Comparison of ENCODE assay signal across 8 cellular contexts in genomic region chr11:118571584-118572074, GRCh38. TPM values are rescaled to one million over a fixed set of nuclear protein-coding genes. Genes with fewer than 3 reads are reported as not detected.
DNase-seq lines count a peak whose midpoint lies in the region; TF ChIP-seq lines count a peak whose summit lies in the region.
"Not testable (repeated sequence)": the region's sequence is repeated elsewhere in the genome, so short reads cannot be mapped to it uniquely, and the experiment has no call there.

No MANE protein-coding gene starts in this region.

- CTCF ChIA-PET in CD8-positive, alpha-beta memory T cell (lab: Charles Lee) = interaction anchor here (1.0 to 1.9 kb wide), 3 partner anchors 12 to 23 kb away, joined by 3 to 4 read pairs (median 4); no protein-coding TSS in a partner anchor
- CTCF ChIA-PET in activated CD4-positive, alpha-beta memory T cell treated with anti-CD3 and anti-CD28 coated beads for 36 hours (lab: Charles Lee) = interaction anchor here (0.6 to 1.8 kb wide), 5 partner anchors 14 to 258 kb away, joined by 3 to 6 read pairs (median 3); no protein-coding TSS in a partner anchor

- not testable (repeated sequence) for H4K5ac ChIP-seq in H9 (ENCODE audit: insufficient read length, low read depth, low read length)

- peaks cover 39% of the 10 kb centered on the region for H3K4me1 ChIP-seq in CD8-positive, alpha-beta memory T cell (ENCODE audit: insufficient read depth, low read length)
- H3K4me1 ChIP-seq in H9 (ENCODE audit: insufficient read depth, low read length) = not testable (repeated sequence)
- peaks cover 13% of the 10 kb centered on the region for H3K4me1 ChIP-seq in hepatocyte (ENCODE audit: insufficient read depth)
- H3K4me1 ChIP-seq in subcutaneous abdominal adipose tissue (ENCODE audit: control insufficient read depth in 5 of 5, insufficient read depth in 5 of 5, low read length in 5 of 5) = peaks cover 7 to 41% (median 37%) of the 10 kb centered on the region in 5 donors

- not testable (repeated sequence) for H2AK5ac ChIP-seq in H9 (ENCODE audit: insufficient read length, low read length)

- H2BK12ac ChIP-seq in H9 (ENCODE audit: insufficient read length, low read depth, low read length) = not testable (repeated sequence)

- not testable (repeated sequence) for H4K91ac ChIP-seq in H9 (ENCODE audit: insufficient read length, low read depth, low read length)

- peaks cover 42 to 48% (median 47%) of the 10 kb centered on the region in 3 donors for H3K4me1 Mint-ChIP-seq in CD8-positive, alpha-beta memory T cell
- H3K4me1 Mint-ChIP-seq in H9 = peaks cover 16 to 20% of the 10 kb centered on the region in 2 experiments
- peaks cover 45% of the 10 kb centered on the region for H3K4me1 Mint-ChIP-seq in activated CD4-positive, alpha-beta memory T cell treated with anti-CD3 and anti-CD28 coated beads for 36 hours (ENCODE audit: low read depth)
- peaks cover 41% of the 10 kb centered on the region for H3K4me1 Mint-ChIP-seq in nephron

- not testable (repeated sequence) for H2BK5ac ChIP-seq in H9 (ENCODE audit: insufficient read length, low read length)

- H3K27ac ChIP-seq in CD8-positive, alpha-beta memory T cell (ENCODE audit: low read depth, low read length) = peak overlapping the region; percentile 98
- not testable (repeated sequence) for H3K27ac ChIP-seq in H9 (ENCODE audit: insufficient read length, low read depth, low read length)
- H3K27ac ChIP-seq in hepatocyte (peak overlapping the region; percentile 100), subcutaneous abdominal adipose tissue (ENCODE audit: low read depth, low read length) (peak overlapping the region; percentile 97)

- H3K18ac ChIP-seq in H9 (ENCODE audit: insufficient read length, low read depth, low read length) = not testable (repeated sequence)

- H3K9ac ChIP-seq in H9 (ENCODE audit: extremely low read depth, insufficient read length, low read length) = not testable (repeated sequence)
- peak overlapping the region in 4 of 5 donors; percentile 48 to 62 (median 59) for H3K9ac ChIP-seq in subcutaneous abdominal adipose tissue (ENCODE audit: low read length in 5 of 5)

- H3K4ac ChIP-seq in H9 (ENCODE audit: low read depth, low read length) = not testable (repeated sequence)

- H3K27me3 Mint-ChIP-seq in CD8-positive, alpha-beta memory T cell; H9 (ENCODE audit: low read depth); activated CD4-positive, alpha-beta memory T cell treated with anti-CD3 and anti-CD28 coated beads for 36 hours; nephron (ENCODE audit: low read depth): not testable (repeated sequence)

- H3K27me3 ChIP-seq in CD8-positive, alpha-beta memory T cell (ENCODE audit: insufficient read depth, low read length, poor library complexity, severe bottlenecking); H9 (ENCODE audit: insufficient read depth, low read length); hepatocyte; subcutaneous abdominal adipose tissue (ENCODE audit: control insufficient read depth in 5 of 5, insufficient read depth in 4 of 5, low read length in 5 of 5): not testable (repeated sequence)

- H3K79me2 ChIP-seq in H9 (ENCODE audit: insufficient read depth, low read length) = peaks cover 19% of the 10 kb centered on the region; the same call in 1 of the 2 replicates
- peaks cover 57% of the 10 kb centered on the region for H3K79me2 ChIP-seq in hepatocyte

- POLR2A ChIA-PET in CD8-positive, alpha-beta memory T cell (lab: Charles Lee) = interaction anchor here (0.8 to 1.5 kb wide), 3 partner anchors 173 to 305 kb away, joined by 3 to 9 read pairs (median 5); partner anchors contain the start of gene DDX6
- POLR2A ChIA-PET in activated CD4-positive, alpha-beta memory T cell treated with anti-CD3 and anti-CD28 coated beads for 36 hours (lab: Charles Lee) = interaction anchor here (0.6 to 1.4 kb wide), 7 partner anchors 10 to 330 kb away, joined by 3 to 5 read pairs (median 4); partner anchors contain the start of gene CD3D

- peaks cover 0 to 26% (median 1%) of the 10 kb centered on the region in 3 donors for H3K36me3 Mint-ChIP-seq in CD8-positive, alpha-beta memory T cell
- H3K36me3 Mint-ChIP-seq in H9 (ENCODE audit: insufficient read depth in 1 of 3, low read depth in 3 of 3); activated CD4-positive, alpha-beta memory T cell treated with anti-CD3 and anti-CD28 coated beads for 36 hours; nephron (ENCODE audit: low read depth): not testable (repeated sequence)

- H3K9me3 ChIP-seq in CD8-positive, alpha-beta memory T cell (ENCODE audit: low read length); H9 (ENCODE audit: control insufficient read depth, low read depth, low read length); hepatocyte (ENCODE audit: low read depth); subcutaneous abdominal adipose tissue (ENCODE audit: control insufficient read depth in 5 of 5, low read length in 5 of 5): not testable (repeated sequence)

- H3K23me2 ChIP-seq in H9 (ENCODE audit: insufficient read length, low read depth, low read length, poor library complexity, severe bottlenecking) = not testable (repeated sequence)

- not testable (repeated sequence) for H3K14ac ChIP-seq in H9 (ENCODE audit: insufficient read depth, low read length)

- not testable (repeated sequence) for H4K8ac ChIP-seq in H9 (replicated peaks; ENCODE audit: insufficient read length, low read depth, low read length)

- H3K9me3 Mint-ChIP-seq in CD8-positive, alpha-beta memory T cell; H9; activated CD4-positive, alpha-beta memory T cell treated with anti-CD3 and anti-CD28 coated beads for 36 hours; nephron: not testable (repeated sequence)

- not testable (repeated sequence) for H2BK20ac ChIP-seq in H9 (ENCODE audit: low read depth, low read length, poor library complexity, severe bottlenecking)

- not testable (repeated sequence) for H2BK15ac ChIP-seq in H9 (ENCODE audit: low read depth, low read length)

- H3K27ac Mint-ChIP-seq in CD8-positive, alpha-beta memory T cell = peak overlapping the region; percentile 89 to 99 (median 98)
- H3K27ac Mint-ChIP-seq in H9 = peak overlapping the region in 1 of 3 experiments; percentile 85; a peak in 3 of 7 replicates
- H3K27ac Mint-ChIP-seq in activated CD4-positive, alpha-beta memory T cell treated with anti-CD3 and anti-CD28 coated beads for 36 hours = peak overlapping the region; percentile 92
- H3K27ac Mint-ChIP-seq in nephron = peak overlapping the region; percentile 96 to 98 (median 96)

- DNase-seq in CD8-positive, alpha-beta memory T cell = not testable (repeated sequence)
- peak; percentile 31 for DNase-seq in H9
- DNase-seq in NAMALWA (ENCODE audit: low spot score) = peak; percentile 16
- DNase-seq in activated CD4-positive, alpha-beta memory T cell treated with anti-CD3 and anti-CD28 coated beads for 36 hours = peak; percentile 37
- DNase-seq in choroid plexus epithelial cell (ENCODE audit: low read depth) = peak; percentile 48
- peak; percentile 26 for DNase-seq in hepatocyte (ENCODE audit: low spot score)

- H3K36me3 ChIP-seq in CD8-positive, alpha-beta memory T cell (ENCODE audit: insufficient read depth, low read length); hepatocyte (replicated peaks; ENCODE audit: insufficient read depth, low read depth); subcutaneous abdominal adipose tissue (ENCODE audit: control insufficient read depth in 5 of 5, insufficient read depth in 5 of 5, low read length in 5 of 5): not testable (repeated sequence)

- H3K23ac ChIP-seq in H9 (ENCODE audit: insufficient read length, low read depth, low read length) = not testable (repeated sequence)

- H3T11ph ChIP-seq in H9 (ENCODE audit: low read length) = not testable (repeated sequence)

- peak overlapping the region; percentile 83 for H3K4me3 ChIP-seq in CD8-positive, alpha-beta memory T cell (ENCODE audit: low read length)
- peak overlapping the region; percentile 95 for H3K4me3 ChIP-seq in choroid plexus epithelial cell (ENCODE audit: low read depth, low read length)
- peak overlapping the region; percentile 99 for H3K4me3 ChIP-seq in hepatocyte
- H3K4me3 ChIP-seq in subcutaneous abdominal adipose tissue (ENCODE audit: low read depth in 1 of 5, low read length in 5 of 5) = peak overlapping the region; percentile 79 to 97 (median 96)

- WGBS in H9 (ENCODE audit: extremely low coverage, insufficient read length, low lambda C conversion rate) = no CpG with 5 or more reads among the region's 18 CpGs
- 17% methylated on average over 17 of the region's 18 CpGs for WGBS in hepatocyte (ENCODE audit: low lambda C conversion rate, missing lambda C conversion rate)

- not testable (repeated sequence) for H2AFZ ChIP-seq in H9 (ENCODE audit: low read length)
- peak overlapping the region; percentile 58 for H2AFZ ChIP-seq in hepatocyte

- H2BK120ac ChIP-seq in H9 (ENCODE audit: low read depth, low read length, poor library complexity, severe bottlenecking) = not testable (repeated sequence)

- peak overlapping the region; percentile 87 to 99 (median 96) for H3K4me3 Mint-ChIP-seq in CD8-positive, alpha-beta memory T cell
- H3K4me3 Mint-ChIP-seq in H9 (peak overlapping the region; percentile 86 to 95), nephron (peak overlapping the region; percentile 91 to 99 (median 99))
- peak overlapping the region; percentile 87 for H3K4me3 Mint-ChIP-seq in activated CD4-positive, alpha-beta memory T cell treated with anti-CD3 and anti-CD28 coated beads for 36 hours

- intact Hi-C loops in activated CD4-positive, alpha-beta memory T cell treated with anti-CD3 and anti-CD28 coated beads for 36 hours (cut with micrococcal nuclease) = loop anchor here (2.0 to 5.0 kb wide), 5 partner anchors 23 to 369 kb away; partner anchors contain the start of genes ATP5MG, KMT2A and TMEM25

- H3K56ac ChIP-seq in H9 (ENCODE audit: insufficient read length, low read depth, low read length) = not testable (repeated sequence)

- H4K20me1 ChIP-seq in H9 (ENCODE audit: control insufficient read depth, insufficient read depth, insufficient read length) = not testable (repeated sequence)
- peaks cover 34% of the 10 kb centered on the region for H4K20me1 ChIP-seq in hepatocyte (ENCODE audit: insufficient read depth, poor library complexity, severe bottlenecking)

- not testable (repeated sequence) for TF ChIP-seq CTCF in H9 (conservative IDR thresholded peaks at IDR 0.05); choroid plexus epithelial cell (conservative IDR thresholded peaks at IDR 0.05; ENCODE audit: low read depth, low read length); hepatocyte (IDR thresholded peaks at IDR 0.05; ENCODE audit: poor library complexity); nephron (IDR thresholded peaks at IDR 0.05; ENCODE audit: unreplicated experiment in 3 of 3)

- peak overlapping the region; percentile 99 for H3K4me2 ChIP-seq in H9 (ENCODE audit: insufficient read depth, insufficient read length, low read length)
- peak overlapping the region; percentile 86 for H3K4me2 ChIP-seq in hepatocyte

- not testable (repeated sequence) for H3K79me1 ChIP-seq in H9 (ENCODE audit: insufficient read depth, low read depth, low read length, poor library complexity, severe bottlenecking)

- H3K9me2 ChIP-seq in hepatocyte (replicated peaks; ENCODE audit: insufficient read depth) = not testable (repeated sequence)

RNA-seq across cellular contexts. Expression of gene ARCN1, which starts 0.6 kb away (rescaled TPM):
- total RNA-seq in CD8-positive, alpha-beta memory T cell = 100 to 1,000 TPM; 149 to 154 TPM
- polyA plus RNA-seq in CD8-positive, alpha-beta memory T cell = 148 TPM
- 152 TPM in 2 replicates for total RNA-seq in H9 (2021)
- 100 to 1,000 TPM; 180 to 182 TPM for total RNA-seq in activated CD4-positive, alpha-beta memory T cell treated with anti-CD3 and anti-CD28 coated beads for 36 hours
- 177 and 190 TPM in 2 replicates for total RNA-seq in hepatocyte
- polyA plus RNA-seq in hepatocyte = 166 and 194 TPM in 2 replicates

RNA-seq across cellular contexts. Expression of gene IFT46, which starts 5.9 kb away (rescaled TPM):
- 10 to 100 TPM; 29.5 to 30.1 TPM for total RNA-seq in CD8-positive, alpha-beta memory T cell
- 7.4 TPM for polyA plus RNA-seq in CD8-positive, alpha-beta memory T cell
- total RNA-seq in H9 (2021) = 10.3 and 11.5 TPM in 2 replicates
- total RNA-seq in activated CD4-positive, alpha-beta memory T cell treated with anti-CD3 and anti-CD28 coated beads for 36 hours = 10 to 100 TPM; 16.0 to 17.1 TPM
- total RNA-seq in hepatocyte = 20.6 and 21.0 TPM in 2 replicates
- 12.3 and 12.6 TPM in 2 replicates for polyA plus RNA-seq in hepatocyte

RNA-seq across cellular contexts. Expression of gene PHLDB1, which starts 35.8 kb away (rescaled TPM):
- total RNA-seq in CD8-positive, alpha-beta memory T cell = 1 to 10 TPM; 1.9 to 2.4 TPM
- polyA plus RNA-seq in CD8-positive, alpha-beta memory T cell = 0.82 TPM
- 55.7 and 56.0 TPM in 2 replicates for total RNA-seq in H9 (2021)
- 1 to 10 TPM; 2.0 to 2.4 TPM for total RNA-seq in activated CD4-positive, alpha-beta memory T cell treated with anti-CD3 and anti-CD28 coated beads for 36 hours
- 45.8 and 51.8 TPM in 2 replicates for total RNA-seq in hepatocyte
- 71.1 and 73.0 TPM in 2 replicates for polyA plus RNA-seq in hepatocyte

RNA-seq across cellular contexts. Expression of gene TMEM25, which starts 40.6 kb away (rescaled TPM):
- 1 to 10 TPM; 7.0 to 8.3 TPM for total RNA-seq in CD8-positive, alpha-beta memory T cell
- 12.1 TPM for polyA plus RNA-seq in CD8-positive, alpha-beta memory T cell
- total RNA-seq in H9 (2021) (24.5 and 26.2 TPM in 2 replicates), hepatocyte (30.6 and 32.3 TPM in 2 replicates)
- 10 to 100 TPM in 1 of 2 experiments, 1 to 10 TPM in 1; 9.5 to 13.0 TPM for total RNA-seq in activated CD4-positive, alpha-beta memory T cell treated with anti-CD3 and anti-CD28 coated beads for 36 hours
- polyA plus RNA-seq in hepatocyte = 35.6 and 42.9 TPM in 2 replicates

RNA-seq across cellular contexts. Expression of gene TTC36, which starts 44.4 kb away (rescaled TPM):
- total RNA-seq in CD8-positive, alpha-beta memory T cell = under 1 TPM; 0.44 to 0.59 TPM
- not detected for polyA plus RNA-seq in CD8-positive, alpha-beta memory T cell
- total RNA-seq in H9 (2021) (1.6 TPM in 2 replicates), hepatocyte (1.9 and 4.9 TPM in 2 replicates)
- not detected for total RNA-seq in activated CD4-positive, alpha-beta memory T cell treated with anti-CD3 and anti-CD28 coated beads for 36 hours
- 2.1 and 3.1 TPM in 2 replicates for polyA plus RNA-seq in hepatocyte

Comparison
In these comparisons a context has a peak if more than half of its experiments do, and no peak if none do; other contexts are left out.
1. RNA of gene PHLDB1, which starts 35.8 kb away (total RNA-seq): 55.7 to 56.0 TPM in H9 and 45.8 to 51.8 TPM in hepatocyte; 1.9 to 2.4 TPM in CD8-positive, alpha-beta memory T cell and 2.0 to 2.4 TPM in activated CD4-positive, alpha-beta memory T cell treated with anti-CD3 and anti-CD28 coated beads for 36 hours; every median in the first group is over 10 times any median in the second.
2. Peak in every context shown above with its lines, with median percentiles within 50 percentile points of each other: H3K4me3 ChIP-seq and H3K4me3 Mint-ChIP-seq.